Comparison of ENCODE assay signal across 9 cellular contexts in genomic region chr1:181095763-181096184, GRCh38. TPM values are rescaled to one million over a fixed set of nuclear protein-coding genes. Genes with fewer than 3 reads are reported as not detected.
DNase-seq lines count a peak whose midpoint lies in the region; ATAC-seq, FAIRE-seq and TF ChIP-seq lines count a peak whose summit lies in the region.
"Had no signal": no experiment of that assay in that cellular context is flagged by ENCODE, and none has a peak within 500 bp of the region (broad histone marks: within the 10 kb centered on the region; RNA-seq: fewer than 3 reads in every experiment).

No MANE protein-coding gene starts in this region.

- no peak overlapping the region for H3K4me3 Mint-ChIP-seq in activated CD4-positive, alpha-beta T cell treated with anti-CD3 and anti-CD28 coated beads for 36 hours
- no peak overlapping the region; the same call in 1 of the 2 replicates for H3K4me3 Mint-ChIP-seq in WTC11

- CTCF ChIA-PET in activated CD4-positive, alpha-beta T cell treated with anti-CD3 and anti-CD28 coated beads for 36 hours (lab: Charles Lee): interaction anchor here (14.2 kb wide), 1 partner anchor 45 kb away, joined by 156 read pairs; no protein-coding TSS in a partner anchor
- CTCF ChIA-PET in WTC11 (lab: Charles Lee): interaction anchor here (1.3 to 4.0 kb wide), 3 partner anchors 10 to 47 kb away, joined by 3 to 24 read pairs (median 5); no protein-coding TSS in a partner anchor

- intact Hi-C loops in activated CD4-positive, alpha-beta T cell treated with anti-CD3 and anti-CD28 coated beads for 36 hours (cut with DNase I, micrococcal nuclease): loop anchor here in 1 of 2 experiments (5.0 to 10.0 kb wide), 2 partner anchors 297 to 941 kb away; partner anchors contain the start of gene QSOX1
- intact Hi-C loops in lower lobe of right lung (cut with DNase I): no loop called here

- POLR2A ChIA-PET in activated CD4-positive, alpha-beta T cell treated with anti-CD3 and anti-CD28 coated beads for 36 hours (lab: Charles Lee): interaction anchor here (0.6 kb wide), 1 partner anchor 58 kb away, joined by 4 read pairs; no protein-coding TSS in a partner anchor
- POLR2A ChIA-PET in WTC11 (lab: Charles Lee): no interaction called here

- DNase-seq in activated CD4-positive, alpha-beta T cell treated with anti-CD3 and anti-CD28 coated beads for 36 hours: no peak
- no peak for DNase-seq in activated CD4-positive, alpha-beta T cell treated with anti-CD3 and anti-CD28 coated beads, Interleukin-2, amount 50 U/mL, for 1 hour
- DNase-seq in WTC11 (ENCODE audit: low spot score) (no peak), lower lobe of right lung (no peak), thoracic aorta (ENCODE audit: low spot score) (no peak), SK-N-DZ (ENCODE audit: low spot score) (no peak), D721Med (ENCODE audit: insufficient read length, low spot score) (no peak)
- DNase-seq in stimulated activated CD4-positive, alpha-beta T cell treated with anti-CD3 and anti-CD28 coated beads, Interleukin-15, amount 100 ng/mL, for 24 hours: no peak
- DNase-seq: activated CD4-positive, alpha-beta T cell treated with anti-CD3 and anti-CD28 coated beads, Interleukin-2, amount 50 U/mL, for 48 hours had no signal

- H3K9me3 Mint-ChIP-seq in activated CD4-positive, alpha-beta T cell treated with anti-CD3 and anti-CD28 coated beads for 36 hours (ENCODE audit: low read depth): no peaks in the 10 kb centered on the region
- 0 out of 2 replicates have a peak, but pooled peaks cover 2% of the 10 kb centered on the region for H3K9me3 Mint-ChIP-seq in WTC11

- no peak overlapping the region for H3K4me3 ChIP-seq in lower lobe of right lung
- H3K4me3 ChIP-seq in thoracic aorta: no peak overlapping the region

- H3K9me3 ChIP-seq in lower lobe of right lung (no peaks in the 10 kb centered on the region), thoracic aorta (no peaks in the 10 kb centered on the region)

- FAIRE-seq in D721Med (lab: Jason Lieb, UNC): no peak

- H3K27ac ChIP-seq in lower lobe of right lung (peak overlapping the region; percentile 22), thoracic aorta (peak overlapping the region; percentile 57 to 61)

- no peaks in the 10 kb centered on the region for H3K27me3 Mint-ChIP-seq in activated CD4-positive, alpha-beta T cell treated with anti-CD3 and anti-CD28 coated beads for 36 hours
- H3K27me3 Mint-ChIP-seq in WTC11 (ENCODE audit: low read depth): peaks cover 48% of the 10 kb centered on the region

- TF ChIP-seq CTCF in WTC11 (IDR thresholded peaks at IDR 0.05): no peak
- no peak for TF ChIP-seq CTCF in lower lobe of right lung (IDR thresholded peaks at IDR 0.05)
- no peak for TF ChIP-seq CTCF in thoracic aorta (IDR thresholded peaks at IDR 0.05)
- TF ChIP-seq CTCF in D721Med (IDR thresholded peaks at IDR 0.05; ENCODE audit: insufficient read depth, missing control alignments): no peak

- H3K36me3 ChIP-seq in lower lobe of right lung (peaks cover 12% of the 10 kb centered on the region), thoracic aorta (no peaks in the 10 kb centered on the region)

- H3K4me1 ChIP-seq in lower lobe of right lung (peaks cover 90% of the 10 kb centered on the region), thoracic aorta (ENCODE audit: control insufficient read depth in 1 of 2, low read depth in 2 of 2) (peaks cover 43 to 86% of the 10 kb centered on the region in 2 donors)

- peaks cover 45% of the 10 kb centered on the region for H3K36me3 Mint-ChIP-seq in activated CD4-positive, alpha-beta T cell treated with anti-CD3 and anti-CD28 coated beads for 36 hours (ENCODE audit: low read depth)
- H3K36me3 Mint-ChIP-seq in WTC11: 0 out of 2 replicates have a peak, but pooled peaks cover 7% of the 10 kb centered on the region

- peak overlapping the region; percentile 6 for H3K27ac Mint-ChIP-seq in activated CD4-positive, alpha-beta T cell treated with anti-CD3 and anti-CD28 coated beads for 36 hours
- peak overlapping the region; percentile 48; the same call in 1 of the 2 replicates for H3K27ac Mint-ChIP-seq in WTC11

- peaks cover 72% of the 10 kb centered on the region for H3K4me1 Mint-ChIP-seq in activated CD4-positive, alpha-beta T cell treated with anti-CD3 and anti-CD28 coated beads for 36 hours
- peaks cover 82% of the 10 kb centered on the region for H3K4me1 Mint-ChIP-seq in WTC11

- H3K27me3 ChIP-seq in lower lobe of right lung (ENCODE audit: low read depth) (no peaks in the 10 kb centered on the region), thoracic aorta (replicated peaks; ENCODE audit: insufficient read depth) (no peaks in the 10 kb centered on the region)

- no peak for ATAC-seq in activated CD4-positive, alpha-beta T cell treated with anti-CD3 and anti-CD28 coated beads for 36 hours
- ATAC-seq in WTC11 (no peak), lower lobe of right lung (no peak), thoracic aorta (ENCODE audit: insufficient number of reproducible peaks, low FRiP score, low read depth) (no peak)

TF ChIP-seq in WTC11, 78 proteins besides CTCF, POLR2A, EP300 and RAD21:
- TF ChIP-seq USF1 (CRISPR knock-in tag; IDR thresholded peaks at IDR 0.05) (0 out of 2 replicates have a peak, but pooled peaks have one; percentile 15), ARID4B (CRISPR knock-in tag; IDR thresholded peaks at IDR 0.05; ENCODE audit: borderline replicate concordance) (no peak)

RNA-seq across cellular contexts. Expression of gene IER5, which starts 7.3 kb away (rescaled TPM):
- 10 to 100 TPM; 16.3 to 24.3 TPM for total RNA-seq in activated CD4-positive, alpha-beta T cell treated with anti-CD3 and anti-CD28 coated beads for 36 hours
- 14.2 to 18.2 TPM (median 14.3 TPM) in 3 replicates for total RNA-seq in WTC11 (2021)
- total RNA-seq in lower lobe of right lung: 33.2 TPM
- 10 to 100 TPM; 20.2 to 55.8 TPM for total RNA-seq in thoracic aorta
- 6.8 and 8.7 TPM in 2 replicates for polyA plus RNA-seq in SK-N-DZ (2014; cell fraction: cytosol; rRNA removed)
- polyA plus RNA-seq in SK-N-DZ (2014; cell fraction: nucleus; rRNA removed): 5.2 and 6.5 TPM in 2 replicates
